In the genomic region with DNA sequence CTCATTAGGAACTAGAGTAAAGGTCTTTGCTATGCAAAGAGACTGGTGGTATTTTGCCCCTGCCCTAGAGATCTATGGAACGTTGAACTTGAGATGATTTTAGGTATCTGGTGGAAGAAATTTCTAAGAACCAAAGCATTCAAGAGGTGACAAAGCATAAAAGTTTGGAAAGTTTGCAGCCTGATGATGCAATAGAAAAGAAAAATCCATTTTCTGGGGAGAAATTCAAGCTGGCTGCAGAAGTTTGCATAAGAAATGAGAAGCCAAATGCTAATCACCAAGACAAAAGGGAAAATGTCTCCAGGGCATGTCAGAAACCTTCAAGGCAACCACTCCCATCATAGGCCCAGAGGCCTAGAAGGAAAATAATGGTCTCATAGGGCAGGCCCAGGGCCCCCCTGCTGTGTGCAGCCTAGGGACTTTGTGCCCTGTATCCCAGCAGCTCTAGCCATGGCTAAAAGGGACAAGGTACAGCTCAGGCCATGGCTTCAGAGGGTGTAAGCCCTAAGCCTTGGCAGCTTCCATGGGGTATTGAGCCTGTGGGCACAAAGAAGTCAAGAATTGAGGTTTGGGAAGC, we compare ENCODE assay signal across 18 cellular contexts. TPM values are rescaled to one million over a fixed set of nuclear protein-coding genes. Genes with fewer than 3 reads are reported as not detected.
A peak's percentile ranks its signal among the peaks of the same experiment; 100 is the strongest.
DNase-seq lines count a peak whose midpoint lies in the region; TF ChIP-seq lines count a peak whose summit lies in the region.
"Had no signal": no experiment of that assay in that cellular context is flagged by ENCODE, and none has a peak within 500 bp of the region (broad histone marks: within the 10 kb centered on the region; RNA-seq: fewer than 3 reads in every experiment).

No MANE protein-coding gene starts in this region.

- H2AFZ ChIP-seq in H9 (ENCODE audit: low read length): no peak overlapping the region

- H3K79me1 ChIP-seq in H9 (ENCODE audit: insufficient read depth, low read depth, low read length, poor library complexity, severe bottlenecking): no peaks in the 10 kb centered on the region

- H4K91ac ChIP-seq in H9 (ENCODE audit: insufficient read length, low read depth, low read length): no peak overlapping the region

- no peak overlapping the region for H2BK12ac ChIP-seq in H9 (ENCODE audit: insufficient read length, low read depth, low read length)

- no peak overlapping the region for H3K14ac ChIP-seq in H9 (ENCODE audit: insufficient read depth, low read length)

- H4K8ac ChIP-seq in H9 (replicated peaks; ENCODE audit: insufficient read length, low read depth, low read length): no peak overlapping the region

- no peak overlapping the region for H3K4me2 ChIP-seq in H9 (ENCODE audit: insufficient read depth, insufficient read length, low read length)
- H3K4me2 ChIP-seq: A549 had no signal

- DNase-seq in H9 (peak; percentile 55), M059J (ENCODE audit: low read depth) (peak; percentile 14), dedifferentiated amniotic fluid mesenchymal stem cell (ENCODE audit: extremely low spot score) (peak; percentile 33), NCI-H2227 (lab: John Stamatoyannopoulos, UW; ENCODE audit: unreplicated experiment) (no peak), activated gamma-delta T cell treated with Interleukin-2 at 50 U/mL for 16 hours (no peak)
- no peak for DNase-seq in T-helper 2 cell treated with Interferon-gamma antibody and Interleukin-4, amounts not matched to agents 5 μg/mL and 100 μg/mL, for 36 hours (ENCODE audit: low spot score)
- DNase-seq: BE2C, DMS53, GF-D8, KG1, NCI-H1105, NCI-H2029 treated with DMSO at 0.1 percent for 48 hours, NCI-H524 treated with DMSO at 0.1 percent for 48 hours, OCI-M1 had no signal

- H3K27me3 Mint-ChIP-seq in H9 (ENCODE audit: low read depth): no peaks in the 10 kb centered on the region
- no peaks in the 10 kb centered on the region for H3K27me3 Mint-ChIP-seq in T-helper 2 cell treated with Interferon-gamma antibody and Interleukin-4, amounts not matched to agents 5 μg/mL and 100 μg/mL, for 36 hours (ENCODE audit: low read depth)

- peak overlapping the region; percentile 15; the same call in 1 of the 2 replicates for H3K4me3 ChIP-seq in iPS-18c (ENCODE audit: insufficient read depth, low read depth, low read length)
- H3K4me3 ChIP-seq: A549, SJSA1 had no signal

- no peak overlapping the region for H2BK120ac ChIP-seq in H9 (ENCODE audit: low read depth, low read length, poor library complexity, severe bottlenecking)

- H3K4ac ChIP-seq in H9 (ENCODE audit: low read depth, low read length): no peak overlapping the region

- no peaks in the 10 kb centered on the region for H4K20me1 ChIP-seq in H9 (ENCODE audit: control insufficient read depth, insufficient read depth, insufficient read length)

- no peaks in the 10 kb centered on the region for H3K4me1 ChIP-seq in H9 (ENCODE audit: insufficient read depth, low read length)
- H3K4me1 ChIP-seq: A549, BE2C, SJSA1 had no signal

- no peak overlapping the region for H3K27ac ChIP-seq in H9 (ENCODE audit: insufficient read length, low read depth, low read length)
- H3K27ac ChIP-seq: A549, SJSA1 had no signal

- H3K27me3 ChIP-seq in H9 (ENCODE audit: insufficient read depth, low read length): no peaks in the 10 kb centered on the region
- H3K27me3 ChIP-seq: BE2C, SJSA1 had no signal

- no peak overlapping the region for H4K5ac ChIP-seq in H9 (ENCODE audit: insufficient read length, low read depth, low read length)

- H3K36me3 Mint-ChIP-seq in H9 (ENCODE audit: insufficient read depth in 1 of 3, low read depth in 3 of 3): peaks cover 15 to 17% (median 17%) of the 10 kb centered on the region in 3 experiments
- H3K36me3 Mint-ChIP-seq in T-helper 2 cell treated with Interferon-gamma antibody and Interleukin-4, amounts not matched to agents 5 μg/mL and 100 μg/mL, for 36 hours (ENCODE audit: low read depth): no peaks in the 10 kb centered on the region

- H3K27ac Mint-ChIP-seq in H9: peak overlapping the region in 2 of 3 experiments; percentile 7 to 33; a peak in 2 of 7 replicates
- H3K27ac Mint-ChIP-seq in T-helper 2 cell treated with Interferon-gamma antibody and Interleukin-4, amounts not matched to agents 5 μg/mL and 100 μg/mL, for 36 hours: no peak overlapping the region
- H3K27ac Mint-ChIP-seq: T-helper 1 cell treated with Interleukin-12 subunit alpha and Interleukin-12 subunit beta and Interleukin-4 antibody, amounts not matched to agents 30 μg/mL and 1 μg/mL, for 36 hours had no signal

- no peak overlapping the region for H3K56ac ChIP-seq in H9 (ENCODE audit: insufficient read length, low read depth, low read length)

- H3K23me2 ChIP-seq in H9 (ENCODE audit: insufficient read length, low read depth, low read length, poor library complexity, severe bottlenecking): no peaks in the 10 kb centered on the region

- no peak overlapping the region for H3T11ph ChIP-seq in H9 (ENCODE audit: low read length)

- no peak overlapping the region for H3K9ac ChIP-seq in H9 (ENCODE audit: extremely low read depth, insufficient read length, low read length)

- peaks cover 7 to 8% of the 10 kb centered on the region in 2 experiments for H3K4me1 Mint-ChIP-seq in H9
- H3K4me1 Mint-ChIP-seq in T-helper 2 cell treated with Interferon-gamma antibody and Interleukin-4, amounts not matched to agents 5 μg/mL and 100 μg/mL, for 36 hours (ENCODE audit: low read depth): no peaks in the 10 kb centered on the region

- H3K23ac ChIP-seq in H9 (ENCODE audit: insufficient read length, low read depth, low read length): no peak overlapping the region

- H2AK5ac ChIP-seq in H9 (ENCODE audit: insufficient read length, low read length): no peak overlapping the region

- no peak overlapping the region for H3K18ac ChIP-seq in H9 (ENCODE audit: insufficient read length, low read depth, low read length)

- H3K4me3 Mint-ChIP-seq in H9: no peak overlapping the region
- H3K4me3 Mint-ChIP-seq in T-helper 2 cell treated with Interferon-gamma antibody and Interleukin-4, amounts not matched to agents 5 μg/mL and 100 μg/mL, for 36 hours: no peak overlapping the region
- H3K4me3 Mint-ChIP-seq: T-helper 1 cell treated with Interleukin-12 subunit alpha and Interleukin-12 subunit beta and Interleukin-4 antibody, amounts not matched to agents 30 μg/mL and 1 μg/mL, for 36 hours had no signal

- H3K9me3 ChIP-seq in H9 (ENCODE audit: control insufficient read depth, low read depth, low read length): peaks cover 8% of the 10 kb centered on the region
- H3K9me3 ChIP-seq in iPS-18c (ENCODE audit: control insufficient read depth, insufficient read depth, low read length): peaks cover 2% of the 10 kb centered on the region
- H3K9me3 ChIP-seq: BE2C, SJSA1 had no signal

- no CpG with 5 or more reads among the region's 1 CpG for WGBS in H9 (ENCODE audit: extremely low coverage, insufficient read length, low lambda C conversion rate)

- TF ChIP-seq CTCF in H9 (conservative IDR thresholded peaks at IDR 0.05): no peak

- peaks cover 15 to 20% of the 10 kb centered on the region in 2 experiments; a peak in 4 of 5 replicates for H3K9me3 Mint-ChIP-seq in H9
- no peaks in the 10 kb centered on the region for H3K9me3 Mint-ChIP-seq in T-helper 2 cell treated with Interferon-gamma antibody and Interleukin-4, amounts not matched to agents 5 μg/mL and 100 μg/mL, for 36 hours
- H3K9me3 Mint-ChIP-seq: T-helper 1 cell treated with Interleukin-12 subunit alpha and Interleukin-12 subunit beta and Interleukin-4 antibody, amounts not matched to agents 30 μg/mL and 1 μg/mL, for 36 hours had no signal

- no peak overlapping the region for H2BK20ac ChIP-seq in H9 (ENCODE audit: low read depth, low read length, poor library complexity, severe bottlenecking)

- no peak overlapping the region for H2BK15ac ChIP-seq in H9 (ENCODE audit: low read depth, low read length)

- H2BK5ac ChIP-seq in H9 (ENCODE audit: insufficient read length, low read length): no peak overlapping the region

- H3K79me2 ChIP-seq in H9 (ENCODE audit: insufficient read depth, low read length): no peaks in the 10 kb centered on the region

RNA-seq across cellular contexts. Expression of gene TFPI2, which starts 16.5 kb away (rescaled TPM):
- total RNA-seq in H9 (2021): 3.8 and 4.4 TPM in 2 replicates
- total RNA-seq in M059J (2014; rRNA removed; shearing (Covaris generic)): 18.5 and 28.7 TPM in 2 replicates

RNA-seq across cellular contexts. Expression of gene GNGT1, which starts 32.3 kb away (rescaled TPM):
- total RNA-seq in H9 (2021): 0.20 and 0.44 TPM in 2 replicates
- not detected in 2 replicates for total RNA-seq in M059J (2014; rRNA removed; shearing (Covaris generic))
- total RNA-seq: SJSA1 had no signal

RNA-seq across cellular contexts. Expression of gene GNG11, which starts 47.4 kb away (rescaled TPM):
- 0.64 and 0.68 TPM in 2 replicates for total RNA-seq in H9 (2021)
- 30.2 and 31.1 TPM in 2 replicates for total RNA-seq in M059J (2014; rRNA removed; shearing (Covaris generic))

Comparison
In these comparisons a context has a peak if more than half of its experiments do, and no peak if none do; other contexts are left out.
1. DNase-seq: peak in H9 (single experiment), M059J (single experiment) and dedifferentiated amniotic fluid mesenchymal stem cell (single experiment); none in NCI-H2227 (single experiment), T-helper 2 cell treated with Interferon-gamma antibody and Interleukin-4, amounts not matched to agents 5 μg/mL and 100 μg/mL, for 36 hours (single experiment) and activated gamma-delta T cell treated with Interleukin-2 at 50 U/mL for 16 hours (single experiment).
2. RNA of gene GNG11, which starts 47.4 kb away (total RNA-seq): 30.2 to 31.1 TPM in M059J; 0.64 to 0.68 TPM in H9; every median in the first group is over 10 times any median in the second.